Comparison of ENCODE assay signal across 9 cellular contexts in genomic region chr14:102900631-102901571, GRCh38. TPM values are rescaled to one million over a fixed set of nuclear protein-coding genes. Genes with fewer than 3 reads are reported as not detected.
DNase-seq lines count a peak whose midpoint lies in the region; ATAC-seq lines count a peak whose summit lies in the region.
"Had no signal": no experiment of that assay in that cellular context is flagged by ENCODE, and none has a peak within 500 bp of the region (broad histone marks: within the 10 kb centered on the region; RNA-seq: fewer than 3 reads in every experiment).

No MANE protein-coding gene starts in this region.

- no peaks in the 10 kb centered on the region for H3K4me1 ChIP-seq in mesendoderm (ENCODE audit: control insufficient read depth, low read depth, low read length)
- H3K4me1 ChIP-seq: psoas muscle had no signal

- no peak overlapping the region for H4K8ac ChIP-seq in mesendoderm (ENCODE audit: low read depth, low read length)

- H3K56ac ChIP-seq in mesendoderm (ENCODE audit: low read length), result no peak overlapping the region

- no peak overlapping the region for H2BK120ac ChIP-seq in mesendoderm (ENCODE audit: low read depth, low read length)

- H3K36me3 ChIP-seq in mesendoderm (ENCODE audit: control insufficient read depth, insufficient read depth, low read length), result no peaks in the 10 kb centered on the region

- no peak overlapping the region for H3K4ac ChIP-seq in mesendoderm (ENCODE audit: low read depth, low read length)

- no peak overlapping the region for H4K5ac ChIP-seq in mesendoderm (ENCODE audit: low read length)

- H3K9ac ChIP-seq in mesendoderm (ENCODE audit: low read length), result no peak overlapping the region

- no peak overlapping the region for H3K18ac ChIP-seq in mesendoderm (ENCODE audit: low read length)

- H3K79me2 ChIP-seq in mesendoderm (ENCODE audit: control insufficient read depth, insufficient read depth, low read length), result no peaks in the 10 kb centered on the region

- WGBS in mesendoderm (ENCODE audit: extremely low coverage, insufficient coverage, low lambda C conversion rate), result no CpG with 5 or more reads among the region's 39 CpGs

- DNase-seq in G401 (ENCODE audit: low spot score) (peak; percentile 57), NCI-H2029 treated with DMSO at 0.1 percent for 48 hours (lab: John Stamatoyannopoulos, UW) (no peak), GOT3 (lab: John Stamatoyannopoulos, UW) (no peak), mesendoderm (no peak), SKM-1 (lab: John Stamatoyannopoulos, UW; ENCODE audit: unreplicated experiment) (no peak)
- DNase-seq: psoas muscle had no signal

- no peak overlapping the region for H2BK5ac ChIP-seq in mesendoderm (ENCODE audit: low read length)

- no peak overlapping the region for H2AK5ac ChIP-seq in mesendoderm (ENCODE audit: low read length)

- H2BK15ac ChIP-seq in mesendoderm (replicated peaks; ENCODE audit: low read depth), result no peak overlapping the region

- no peaks in the 10 kb centered on the region for H3K27me3 ChIP-seq in mesendoderm (ENCODE audit: insufficient read depth, low read length, poor library complexity)

- ATAC-seq in GM19324 (IDR thresholded peaks at IDR 0.05; ENCODE audit: low FRiP score, unreplicated experiment) (peak; percentile 74), HG03066 (IDR thresholded peaks at IDR 0.05; ENCODE audit: low read depth, unreplicated experiment) (peak; percentile 49), esophagus mucosa (peak; percentile 24)
- ATAC-seq: psoas muscle had no signal

- H3K27ac ChIP-seq in mesendoderm (ENCODE audit: low read depth, low read length), result no peak overlapping the region
- H3K27ac ChIP-seq: psoas muscle had no signal

- H3K4me3 ChIP-seq in mesendoderm (ENCODE audit: low read length), result no peak overlapping the region
- H3K4me3 ChIP-seq: psoas muscle had no signal

- H3K4me2 ChIP-seq in mesendoderm (ENCODE audit: low read length), result no peak overlapping the region

- in situ Hi-C loops in G401 (cut with HindIII; ENCODE audit: low sequenced_read_pairs), result no loop called here

- no peaks in the 10 kb centered on the region for H3K79me1 ChIP-seq in mesendoderm (ENCODE audit: low read length)

- no peak overlapping the region for H3K23ac ChIP-seq in mesendoderm (ENCODE audit: low read length)

RNA-seq across cellular contexts. Expression of gene AMN, which starts 21.6 kb away (rescaled TPM):
- total RNA-seq in G401 (2014; rRNA removed; shearing (Covaris generic)), result not detected in 2 replicates
- total RNA-seq in esophagus mucosa, result 12.4 TPM
- 0.42 TPM for polyA plus RNA-seq in mesendoderm (2013, experiment 1 of 2)
- polyA plus RNA-seq in mesendoderm (2013, experiment 2 of 2), result 0.27 TPM
- total RNA-seq: psoas muscle had no signal

Comparison
In these comparisons a context has a peak if more than half of its experiments do, and no peak if none do; other contexts are left out.
1. ATAC-seq: peak in every context shown above with its lines; median percentile 74 in GM19324; 49 in HG03066; 24 in esophagus mucosa.
2. RNA of gene AMN, which starts 21.6 kb away (total RNA-seq): 12.4 TPM in esophagus mucosa (single experiment); not detected in G401; every median in the first group is over 10 times any median in the second.